ENCODE assay signal across 8 cellular contexts in genomic region chr4:13656569-13656988, GRCh38. TPM values are rescaled to one million over a fixed set of nuclear protein-coding genes. Genes with fewer than 3 reads are reported as not detected.
DNase-seq lines count a peak whose midpoint lies in the region; ATAC-seq and TF ChIP-seq lines count a peak whose summit lies in the region.

No MANE protein-coding gene starts in this region.

- peak; percentile 72 for TF ChIP-seq CTCF in GM12865 (IDR thresholded peaks at IDR 0.05; ENCODE audit: insufficient read depth, low read depth, low read length, missing control alignments)
- peak; percentile 91 for TF ChIP-seq CTCF in RWPE2 (IDR thresholded peaks at IDR 0.05; ENCODE audit: poor library complexity, severe bottlenecking)
- peak; percentile 70 for TF ChIP-seq CTCF in parathyroid adenoma (IDR thresholded peaks at IDR 0.05)
- TF ChIP-seq CTCF in thyroid gland (IDR thresholded peaks at IDR 0.05), result peak in 5 of 6 experiments; percentile 33 to 74 (median 51)

- ATAC-seq in RWPE2 (ENCODE audit: low read depth) (no peak), HG03108 (IDR thresholded peaks at IDR 0.05; ENCODE audit: unreplicated experiment) (no peak)

- peak; percentile 72 for DNase-seq in GM12865 (ENCODE audit: low read depth)
- DNase-seq in HUDEP-2 (lab: John Stamatoyannopoulos, UW; ENCODE audit: unreplicated experiment in 76 of 76), result peak in 51 of 76 experiments; percentile 1 to 53 (median 21)
- no peak for DNase-seq in RWPE2 (ENCODE audit: low spot score)
- peak; percentile 74 for DNase-seq in activated naive CD4-positive, alpha-beta T cell treated with anti-CD3 and anti-CD28 coated beads, Interleukin-2, amount 50 U/mL, for 16 hours
- DNase-seq in glomerular visceral epithelial cell (ENCODE audit: extremely low spot score), result peak; percentile 65
- DNase-seq in thyroid gland, result peak; percentile 55 to 62

- H2AFZ ChIP-seq in parathyroid adenoma, result peak overlapping the region; percentile 45

- intact Hi-C loops in thyroid gland (cut with DNase I), result no loop called here

- 4% methylated on average over 9 of the region's 9 CpGs for whole genome bisulfite sequencing in thyroid gland, 2 donors

- no peaks in the 10 kb centered on the region for H3K9me3 ChIP-seq in RWPE2 (ENCODE audit: severe bottlenecking)
- H3K9me3 ChIP-seq in parathyroid adenoma (ENCODE audit: control insufficient read depth, low read length), result no peaks in the 10 kb centered on the region
- no peaks in the 10 kb centered on the region for H3K9me3 ChIP-seq in thyroid gland

- no peak overlapping the region for H3K9ac ChIP-seq in parathyroid adenoma

- peak overlapping the region; percentile 61 for H3K4me2 ChIP-seq in parathyroid adenoma (ENCODE audit: low read length)

- H3K4me1 ChIP-seq in RWPE2 (ENCODE audit: insufficient read depth, poor library complexity, severe bottlenecking), result peaks cover 4% of the 10 kb centered on the region
- peaks cover 27% of the 10 kb centered on the region for H3K4me1 ChIP-seq in parathyroid adenoma
- no peaks in the 10 kb centered on the region for H3K4me1 ChIP-seq in thyroid gland

- H3K36me3 ChIP-seq in RWPE2 (ENCODE audit: low read depth) (no peaks in the 10 kb centered on the region), parathyroid adenoma (ENCODE audit: control insufficient read depth, insufficient read depth, low read length) (no peaks in the 10 kb centered on the region), thyroid gland (no peaks in the 10 kb centered on the region)

- no peak for TF ChIP-seq POLR2A in thyroid gland (IDR thresholded peaks at IDR 0.05)

- peak overlapping the region; percentile 44 for H3K4me3 ChIP-seq in GM12865 (ENCODE audit: low read depth, low read length)
- no peak overlapping the region for H3K4me3 ChIP-seq in RWPE2 (ENCODE audit: severe bottlenecking)
- H3K4me3 ChIP-seq in parathyroid adenoma (ENCODE audit: low read depth, low read length), result peak overlapping the region; percentile 37
- no peak overlapping the region for H3K4me3 ChIP-seq in thyroid gland (replicated peaks in 1 of 3)

- H3K27ac ChIP-seq in RWPE2 (ENCODE audit: poor library complexity, severe bottlenecking) (no peak overlapping the region), parathyroid adenoma (peak overlapping the region; percentile 98), thyroid gland (no peak overlapping the region)

- H3K27me3 ChIP-seq in RWPE2 (ENCODE audit: insufficient read depth, poor library complexity, severe bottlenecking) (no peaks in the 10 kb centered on the region), parathyroid adenoma (ENCODE audit: control insufficient read depth, insufficient read depth, low read length) (no peaks in the 10 kb centered on the region), thyroid gland (no peaks in the 10 kb centered on the region)

- no peaks in the 10 kb centered on the region for H3K79me2 ChIP-seq in parathyroid adenoma

RNA-seq across cellular contexts. Expression of gene BOD1L1, which starts 29.1 kb away (rescaled TPM):
- total RNA-seq in thyroid gland, result 10 to 100 TPM; 36.9 to 74.1 (median 49.6) TPM

Comparison
In these comparisons a context has a peak if more than half of its experiments do, and no peak if none do; other contexts are left out.
1. H3K4me3 ChIP-seq: peak in GM12865 (single experiment) and parathyroid adenoma (single experiment); none in RWPE2 (single experiment) and thyroid gland (0 of 3).
2. Peak in every context shown above with its lines, with median percentiles within 50 percentile points of each other: CTCF ChIP-seq.